ENCODE assay signal across 2 cellular contexts in the genomic region with DNA sequence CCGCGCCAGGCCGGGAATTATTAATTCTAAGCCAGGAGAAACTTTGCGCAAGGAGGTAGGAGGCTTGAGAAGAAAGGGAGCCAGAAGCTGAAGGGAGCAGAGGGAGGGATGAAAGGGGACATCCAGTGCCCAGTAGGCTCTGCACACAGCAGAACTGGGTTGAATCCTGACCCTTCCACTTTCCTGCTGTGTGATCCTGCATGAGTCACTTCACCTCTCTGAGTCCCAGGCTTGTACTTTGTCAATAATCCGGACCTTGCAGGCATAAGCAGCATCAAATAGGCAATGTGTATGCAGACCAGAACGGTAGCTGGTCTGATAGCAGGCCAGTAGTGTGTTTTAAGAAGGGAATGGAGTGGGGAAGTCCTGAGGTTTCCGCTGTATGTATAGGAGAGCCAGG.
TF ChIP-seq lines count a peak whose summit lies in the region.

No MANE protein-coding gene starts in this region.

TF ChIP-seq in SK-N-SH treated with all-trans-retinoic acid at 6 μM for 48 hours, 23 proteins besides CTCF, POLR2A, EP300 and RAD21:
- TF ChIP-seq ZFP3 (CRISPR knock-in tag; IDR thresholded peaks at IDR 0.05) (peak; percentile 44; the same call in 1 of the 2 replicates), OSR1 (CRISPR knock-in tag; IDR thresholded peaks at IDR 0.05) (no peak), PPARA (CRISPR knock-in tag; IDR thresholded peaks at IDR 0.05; ENCODE audit: borderline replicate concordance) (no peak), TOX (CRISPR knock-in tag; IDR thresholded peaks at IDR 0.05; ENCODE audit: borderline replicate concordance) (no peak)

TF ChIP-seq in SK-N-SH, 30 proteins besides CTCF, POLR2A, EP300 and RAD21:
- TF ChIP-seq TEAD4 (IDR thresholded peaks at IDR 0.05; ENCODE audit: borderline replicate concordance, insufficient read depth) (no peak), RCOR1 (IDR thresholded peaks at IDR 0.05; ENCODE audit: low read length) (no peak), MEF2A (IDR thresholded peaks at IDR 0.05; ENCODE audit: borderline replicate concordance, low read depth) (no peak), TCF12 (IDR thresholded peaks at IDR 0.05) (no peak), JUND (IDR thresholded peaks at IDR 0.05) (no peak), NFIC (IDR thresholded peaks at IDR 0.05; ENCODE audit: borderline replicate concordance) (no peak), CHD2 (IDR thresholded peaks at IDR 0.05; ENCODE audit: low read length, partially characterized antibody) (no peak), ELF1 (IDR thresholded peaks at IDR 0.05) (no peak), POLR2AphosphoS5 (IDR thresholded peaks at IDR 0.05; ENCODE audit: low read depth, low read length) (no peak)
- TF ChIP-seq, protein P1, sequence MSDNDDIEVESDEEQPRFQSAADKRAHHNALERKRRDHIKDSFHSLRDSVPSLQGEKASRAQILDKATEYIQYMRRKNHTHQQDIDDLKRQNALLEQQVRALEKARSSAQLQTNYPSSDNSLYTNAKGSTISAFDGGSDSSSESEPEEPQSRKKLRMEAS (IDR thresholded peaks at IDR 0.05; ENCODE audit: low read depth): no peak
- TF ChIP-seq, protein P2, sequence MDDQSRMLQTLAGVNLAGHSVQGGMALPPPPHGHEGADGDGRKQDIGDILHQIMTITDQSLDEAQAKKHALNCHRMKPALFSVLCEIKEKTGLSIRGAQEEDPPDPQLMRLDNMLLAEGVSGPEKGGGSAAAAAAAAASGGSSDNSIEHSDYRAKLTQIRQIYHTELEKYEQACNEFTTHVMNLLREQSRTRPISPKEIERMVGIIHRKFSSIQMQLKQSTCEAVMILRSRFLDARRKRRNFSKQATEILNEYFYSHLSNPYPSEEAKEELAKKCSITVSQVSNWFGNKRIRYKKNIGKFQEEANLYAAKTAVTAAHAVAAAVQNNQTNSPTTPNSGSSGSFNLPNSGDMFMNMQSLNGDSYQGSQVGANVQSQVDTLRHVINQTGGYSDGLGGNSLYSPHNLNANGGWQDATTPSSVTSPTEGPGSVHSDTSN (IDR thresholded peaks at IDR 0.05): no peak
- TF ChIP-seq, protein P3, sequence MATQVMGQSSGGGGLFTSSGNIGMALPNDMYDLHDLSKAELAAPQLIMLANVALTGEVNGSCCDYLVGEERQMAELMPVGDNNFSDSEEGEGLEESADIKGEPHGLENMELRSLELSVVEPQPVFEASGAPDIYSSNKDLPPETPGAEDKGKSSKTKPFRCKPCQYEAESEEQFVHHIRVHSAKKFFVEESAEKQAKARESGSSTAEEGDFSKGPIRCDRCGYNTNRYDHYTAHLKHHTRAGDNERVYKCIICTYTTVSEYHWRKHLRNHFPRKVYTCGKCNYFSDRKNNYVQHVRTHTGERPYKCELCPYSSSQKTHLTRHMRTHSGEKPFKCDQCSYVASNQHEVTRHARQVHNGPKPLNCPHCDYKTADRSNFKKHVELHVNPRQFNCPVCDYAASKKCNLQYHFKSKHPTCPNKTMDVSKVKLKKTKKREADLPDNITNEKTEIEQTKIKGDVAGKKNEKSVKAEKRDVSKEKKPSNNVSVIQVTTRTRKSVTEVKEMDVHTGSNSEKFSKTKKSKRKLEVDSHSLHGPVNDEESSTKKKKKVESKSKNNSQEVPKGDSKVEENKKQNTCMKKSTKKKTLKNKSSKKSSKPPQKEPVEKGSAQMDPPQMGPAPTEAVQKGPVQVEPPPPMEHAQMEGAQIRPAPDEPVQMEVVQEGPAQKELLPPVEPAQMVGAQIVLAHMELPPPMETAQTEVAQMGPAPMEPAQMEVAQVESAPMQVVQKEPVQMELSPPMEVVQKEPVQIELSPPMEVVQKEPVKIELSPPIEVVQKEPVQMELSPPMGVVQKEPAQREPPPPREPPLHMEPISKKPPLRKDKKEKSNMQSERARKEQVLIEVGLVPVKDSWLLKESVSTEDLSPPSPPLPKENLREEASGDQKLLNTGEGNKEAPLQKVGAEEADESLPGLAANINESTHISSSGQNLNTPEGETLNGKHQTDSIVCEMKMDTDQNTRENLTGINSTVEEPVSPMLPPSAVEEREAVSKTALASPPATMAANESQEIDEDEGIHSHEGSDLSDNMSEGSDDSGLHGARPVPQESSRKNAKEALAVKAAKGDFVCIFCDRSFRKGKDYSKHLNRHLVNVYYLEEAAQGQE (IDR thresholded peaks at IDR 0.05; ENCODE audit: low read depth, low read length): no peak
